In genomic region chr17:50905460-50905803, GRCh38 we compare ENCODE assay signal across 9 cellular contexts. TPM values are rescaled to one million over a fixed set of nuclear protein-coding genes. Genes with fewer than 3 reads are reported as not detected.
A peak's percentile ranks its signal among the peaks of the same experiment; 100 is the strongest.
DNase-seq lines count a peak whose midpoint lies in the region; ATAC-seq and TF ChIP-seq lines count a peak whose summit lies in the region.
"Had no signal": no experiment of that assay in that cellular context is flagged by ENCODE, and none has a peak within 500 bp of the region (broad histone marks: within the 10 kb centered on the region; RNA-seq: fewer than 3 reads in every experiment).

No MANE protein-coding gene starts in this region.

- no peaks in the 10 kb centered on the region for H3K27me3 ChIP-seq in transverse colon

- 38 to 56% methylated on average over 1 of the region's 1 CpG for WGBS in transverse colon (ENCODE audit: low coverage in 1 of 2), 2 donors

- H3K27ac Mint-ChIP-seq in activated CD4-positive, alpha-beta T cell treated with anti-CD3 and anti-CD28 coated beads, Interleukin-2, amount 10 ng/mL, durations not matched to agents 7 days and 5 days: peak overlapping the region; percentile 48

- no peak overlapping the region for H3K4me3 ChIP-seq in transverse colon

- POLR2A ChIA-PET in activated CD4-positive, alpha-beta T cell treated with anti-CD3 and anti-CD28 coated beads, Interleukin-2, amount 10 ng/mL, durations not matched to agents 7 days and 5 days (lab: Charles Lee): interaction anchor here (0.6 kb wide), 1 partner anchor 52 kb away, joined by 3 read pairs; no protein-coding TSS in a partner anchor

- H3K36me3 Mint-ChIP-seq in activated CD4-positive, alpha-beta T cell treated with anti-CD3 and anti-CD28 coated beads, Interleukin-2, amount 10 ng/mL, durations not matched to agents 7 days and 5 days (ENCODE audit: low read depth): peaks cover 2% of the 10 kb centered on the region

- peaks cover 3% of the 10 kb centered on the region for H3K9me3 Mint-ChIP-seq in activated CD4-positive, alpha-beta T cell treated with anti-CD3 and anti-CD28 coated beads, Interleukin-2, amount 10 ng/mL, durations not matched to agents 7 days and 5 days

- peak; percentile 39 for ATAC-seq in left lobe of liver
- ATAC-seq in GM21360 (IDR thresholded peaks at IDR 0.05; ENCODE audit: unreplicated experiment): no peak
- no peak for ATAC-seq in HG03469 (IDR thresholded peaks at IDR 0.05; ENCODE audit: unreplicated experiment)
- ATAC-seq in GM18498 (IDR thresholded peaks at IDR 0.05; ENCODE audit: unreplicated experiment): no peak

- TF ChIP-seq CTCF in transverse colon (IDR thresholded peaks at IDR 0.05): no peak

- no peaks in the 10 kb centered on the region for H3K36me3 ChIP-seq in transverse colon

- H3K27ac ChIP-seq in transverse colon: peak overlapping the region; percentile 82 to 95 (median 92)

- peaks cover 23 to 34% (median 33%) of the 10 kb centered on the region in 4 donors for H3K4me1 ChIP-seq in transverse colon

- TF ChIP-seq POLR2A in transverse colon (IDR thresholded peaks at IDR 0.05): no peak

- H3K27me3 Mint-ChIP-seq in activated CD4-positive, alpha-beta T cell treated with anti-CD3 and anti-CD28 coated beads, Interleukin-2, amount 10 ng/mL, durations not matched to agents 7 days and 5 days: no peaks in the 10 kb centered on the region

- no peak for TF ChIP-seq EP300 in transverse colon (IDR thresholded peaks at IDR 0.05; ENCODE audit: low read depth)

- intact Hi-C loops in transverse colon (cut with DNase I; ENCODE audit: low total_unique reads): loop anchor here (5.0 kb wide), 1 partner anchor 37 kb away; no protein-coding TSS in a partner anchor

- no peak for DNase-seq in activated CD4-positive, alpha-beta T cell treated with anti-CD3 and anti-CD28 coated beads, Interleukin-2, amount 10 ng/mL, durations not matched to agents 7 days and 5 days
- no peak for DNase-seq in activated CD4-positive, alpha-beta T cell treated with anti-CD3 and anti-CD28 coated beads for 48 hours
- DNase-seq in SHP77 treated with DMSO at 0.1 percent for 48 hours (lab: John Stamatoyannopoulos, UW): peak; percentile 41
- peak; percentile 88 for DNase-seq in left lobe of liver (ENCODE audit: low spot score)
- DNase-seq in transverse colon: no peak
- DNase-seq: activated T-cell treated with anti-CD3 and anti-CD28 coated beads, Interleukin-2, amount 50 U/mL, for 1 hour had no signal

- CTCF ChIA-PET in activated CD4-positive, alpha-beta T cell treated with anti-CD3 and anti-CD28 coated beads, Interleukin-2, amount 10 ng/mL, durations not matched to agents 7 days and 5 days (lab: Charles Lee): interaction anchor here (1.0 to 1.5 kb wide), 4 partner anchors 16 to 38 kb away, joined by 3 to 5 read pairs (median 4); no protein-coding TSS in a partner anchor

- peaks cover 71% of the 10 kb centered on the region for H3K4me1 Mint-ChIP-seq in activated CD4-positive, alpha-beta T cell treated with anti-CD3 and anti-CD28 coated beads, Interleukin-2, amount 10 ng/mL, durations not matched to agents 7 days and 5 days

- H3K9me3 ChIP-seq in transverse colon: no peaks in the 10 kb centered on the region

- H3K4me3 Mint-ChIP-seq in activated CD4-positive, alpha-beta T cell treated with anti-CD3 and anti-CD28 coated beads, Interleukin-2, amount 10 ng/mL, durations not matched to agents 7 days and 5 days: no peak overlapping the region

- in situ Hi-C loops in transverse colon (cut with MboI; ENCODE audit: low pct_ligation_motif_present in 1 of 4, low pct_unique_long_range_greater_than_20kb in 1 of 4, low sequenced_read_pairs in 3 of 4): no loop called here

RNA-seq across cellular contexts. Expression of gene TOB1, which starts 39.3 kb away (rescaled TPM):
- total RNA-seq in activated CD4-positive, alpha-beta T cell treated with anti-CD3 and anti-CD28 coated beads, Interleukin-2, amount 10 ng/mL, durations not matched to agents 7 days and 5 days: 10 to 100 TPM; 81.8 to 99.0 TPM
- total RNA-seq in left lobe of liver: 209 TPM
- total RNA-seq in transverse colon: 10 to 100 TPM; 69.1 to 88.3 (median 75.5) TPM

Comparison
In these comparisons a context has a peak if more than half of its experiments do, and no peak if none do; other contexts are left out.
1. DNase-seq: peak in SHP77 treated with DMSO at 0.1 percent for 48 hours (single experiment) and left lobe of liver (single experiment); none in activated CD4-positive, alpha-beta T cell treated with anti-CD3 and anti-CD28 coated beads, Interleukin-2, amount 10 ng/mL, durations not matched to agents 7 days and 5 days (single experiment), activated CD4-positive, alpha-beta T cell treated with anti-CD3 and anti-CD28 coated beads for 48 hours (single experiment) and transverse colon (single experiment).